8 cellular contexts compared by ENCODE assay signal in genomic region chr10:78029294-78030226, GRCh38. TPM values are rescaled to one million over a fixed set of nuclear protein-coding genes. Genes with fewer than 3 reads are reported as not detected.
DNase-seq lines count a peak whose midpoint lies in the region; ATAC-seq lines count a peak whose summit lies in the region.

Gene POLR3A (minus strand): TSS chr10:78029515. CDS start chr10:78029407, 108 bp downstream.

- ATAC-seq in GM19043 (IDR thresholded peaks at IDR 0.05; ENCODE audit: low read depth, unreplicated experiment): peak; percentile 60
- peak; percentile 59 for ATAC-seq in HG03378 (IDR thresholded peaks at IDR 0.05; ENCODE audit: unreplicated experiment)

- peak within 1 kb of the TSS; percentile 95 for H3K27ac ChIP-seq in cingulate gyrus (ENCODE audit: low read depth, low read length)

- DNase-seq in Ammon's horn (ENCODE audit: low spot score): peak; percentile 89
- peak; percentile 96 for DNase-seq in NCI-H460 (ENCODE audit: extremely low read depth, low read depth)
- DNase-seq in activated CD4-positive, alpha-beta T cell treated with anti-CD3 and anti-CD28 coated beads for 24 hours (ENCODE audit: low read depth in 2 of 2): peak; percentile 86
- DNase-seq in kidney tubule cell (ENCODE audit: low spot score): peak; percentile 98
- DNase-seq in stimulated activated CD4-positive, alpha-beta T cell treated with anti-CD3 and anti-CD28 coated beads, Interleukin-1b, Interleukin-23, amount 100 ng/mL, for 24 hours (ENCODE audit: low read depth in 4 of 4, low spot score in 1 of 4): peak; percentile 82 to 85 (median 83)

RNA-seq across cellular contexts. Expression of gene POLR3A, which starts in this region (rescaled TPM):
- total RNA-seq in NCI-H460 (2014; rRNA removed; shearing (Covaris generic)): 14.1 and 18.0 TPM in 2 replicates
- 6.6 and 8.0 TPM in 2 replicates for polyA plus RNA-seq in NCI-H460 (2014; cell fraction: nucleus; rRNA removed)

Comparison
In these comparisons a context has a peak if more than half of its experiments do, and no peak if none do; other contexts are left out.
1. Peak in every context shown above with its lines: DNase-seq, ATAC-seq and H3K27ac ChIP-seq.